In genomic region chr1:9558271-9558945, GRCh38 we compare ENCODE assay signal across 1 cellular context.
TF ChIP-seq lines count a peak whose summit lies in the region.

No MANE protein-coding gene starts in this region.

TF ChIP-seq in IMR-90, 13 proteins besides CTCF, POLR2A, EP300 and RAD21:
- TF ChIP-seq MXI1 (IDR thresholded peaks at IDR 0.05; ENCODE audit: borderline replicate concordance, low read depth, low read length) (no peak), BHLHE40 (IDR thresholded peaks at IDR 0.05; ENCODE audit: low read depth, low read length) (no peak), CEBPB (IDR thresholded peaks at IDR 0.05; ENCODE audit: low read depth, low read length) (no peak), SMC3 (IDR thresholded peaks at IDR 0.05; ENCODE audit: low read depth, low read length) (no peak), NFE2L2 (IDR thresholded peaks at IDR 0.05; ENCODE audit: low read depth, low read length) (no peak), MAZ (IDR thresholded peaks at IDR 0.05; ENCODE audit: borderline replicate concordance, low read depth, low read length) (no peak), FOS (IDR thresholded peaks at IDR 0.05; ENCODE audit: low read depth, low read length) (no peak), RFX5 (IDR thresholded peaks at IDR 0.05; ENCODE audit: low read depth, low read length) (no peak), CHD1 (IDR thresholded peaks at IDR 0.05; ENCODE audit: low read depth, low read length) (no peak)
